ENCODE assay signal across 17 cellular contexts in genomic region chr4:81628489-81628888, GRCh38.
DNase-seq lines count a peak whose midpoint lies in the region; ATAC-seq and FAIRE-seq lines count a peak whose summit lies in the region.
"Had no signal": no experiment of that assay in that cellular context is flagged by ENCODE, and none has a peak within 500 bp of the region (broad histone marks: within the 10 kb centered on the region; RNA-seq: fewer than 3 reads in every experiment).

No MANE protein-coding gene starts in this region.

- H3K36me3 ChIP-seq in small intestine (ENCODE audit: control insufficient read depth in 2 of 2, insufficient read depth in 2 of 2, low read length in 2 of 2) (no peaks in the 10 kb centered on the region), MG63 (no peaks in the 10 kb centered on the region)

- no peaks in the 10 kb centered on the region for H3K27me3 ChIP-seq in small intestine (ENCODE audit: control insufficient read depth in 2 of 2, insufficient read depth in 2 of 2, low read length in 2 of 2)
- no peaks in the 10 kb centered on the region for H3K27me3 ChIP-seq in MG63

- DNase-seq in SW480 (ENCODE audit: low spot score) (peak; percentile 81), small intestine (peak; percentile 58), GM03348 (ENCODE audit: low spot score) (no peak), NCI-H2227 treated with DMSO at 0.1 percent for 48 hours (lab: John Stamatoyannopoulos, UW) (no peak), MG63 (no peak)
- DNase-seq: activated CD4-positive, alpha-beta T cell treated with anti-CD3 and anti-CD28 coated beads for 48 hours; activated naive CD4-positive, alpha-beta T cell treated with anti-CD3 and anti-CD28 coated beads for 36 hours; Caco-2; hippocampal formation; NCI-H1417 treated with DMSO at 0.1 percent for 48 hours; NCI-H2171 treated with DMSO at 0.1 percent for 48 hours; nephron progenitor cell; stimulated activated CD4-positive, alpha-beta T cell treated with anti-CD3 and anti-CD28 coated beads, Interleukin-4, amount 100 ng/mL, for 24 hours had no signal

- WGBS in small intestine, 3 donors = 19 to 47% (median 26%) methylated on average over 3 of the region's 3 CpGs

- H3K9me3 ChIP-seq in small intestine (ENCODE audit: control insufficient read depth, low read depth) (no peaks in the 10 kb centered on the region), MG63 (no peaks in the 10 kb centered on the region)
- H3K9me3 ChIP-seq: Caco-2 had no signal

- ATAC-seq in GM19397 (IDR thresholded peaks at IDR 0.05; ENCODE audit: unreplicated experiment) (peak; percentile 49), HG02938 (IDR thresholded peaks at IDR 0.05; ENCODE audit: unreplicated experiment) (peak; percentile 65)

- FAIRE-seq in small intestine (lab: Jason Lieb, UNC) = no peak
- FAIRE-seq: HTR-8/SVneo, keratinocyte had no signal

- no peak overlapping the region for H3K4me3 ChIP-seq in small intestine (ENCODE audit: low read depth in 1 of 2, low read length in 2 of 2)
- no peak overlapping the region for H3K4me3 ChIP-seq in MG63

- H3K27ac ChIP-seq in small intestine (ENCODE audit: low read depth in 1 of 2, low read length in 1 of 2) = no peak overlapping the region

- H3K4me1 ChIP-seq in small intestine (ENCODE audit: control insufficient read depth in 2 of 2, insufficient read depth in 1 of 2, low read depth in 1 of 2, low read length in 1 of 2) = no peaks in the 10 kb centered on the region

Comparison
In these comparisons a context has a peak if more than half of its experiments do, and no peak if none do; other contexts are left out.
1. DNase-seq: peak in SW480 (single experiment) and small intestine (single experiment); none in GM03348 (single experiment), NCI-H2227 treated with DMSO at 0.1 percent for 48 hours (single experiment) and MG63 (single experiment).